ENCODE assay signal across 8 cellular contexts in the genomic region with DNA sequence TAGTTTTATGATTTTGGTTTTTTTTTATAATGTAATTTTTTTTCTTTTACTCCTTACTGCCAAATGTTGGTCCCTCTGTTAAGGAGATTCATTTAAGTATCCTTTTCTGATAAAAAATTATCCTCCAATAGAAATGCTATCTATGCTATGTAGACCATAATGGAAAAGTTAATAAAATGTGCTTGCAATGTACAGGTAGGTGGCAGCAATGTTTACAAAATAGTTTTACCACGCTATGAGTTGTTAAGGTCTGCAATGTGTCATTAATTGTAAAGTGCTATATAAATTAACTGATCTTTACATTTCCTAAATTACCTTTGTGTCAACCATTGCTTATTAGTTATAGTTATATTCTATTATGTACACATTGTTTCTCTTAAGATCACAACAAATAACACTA. TPM values are rescaled to one million over a fixed set of nuclear protein-coding genes. Genes with fewer than 3 reads are reported as not detected.
A peak's percentile ranks its signal among the peaks of the same experiment; 100 is the strongest.
DNase-seq lines count a peak whose midpoint lies in the region; ATAC-seq and TF ChIP-seq lines count a peak whose summit lies in the region.

No MANE protein-coding gene starts in this region.

- H3K9me2 ChIP-seq in SK-N-SH = no peaks in the 10 kb centered on the region

- H3K79me2 ChIP-seq in SK-N-SH (ENCODE audit: insufficient read depth) = peaks cover 11% of the 10 kb centered on the region

- H3K27ac ChIP-seq in SK-N-SH (ENCODE audit: low read depth in 2 of 2, low read length in 1 of 2) = no peak overlapping the region
- no peak overlapping the region for H3K27ac ChIP-seq in aorta (ENCODE audit: low read depth in 1 of 2, low read length in 2 of 2)
- no peak overlapping the region for H3K27ac ChIP-seq in stomach

- POLR2A ChIA-PET in SK-N-SH (lab: Yijun Ruan, JAX) = no interaction called here

- peaks cover 8% of the 10 kb centered on the region for H3F3A ChIP-seq in SK-N-SH (replicated peaks; ENCODE audit: insufficient read depth)

- no peaks in the 10 kb centered on the region for H3K9me3 Mint-ChIP-seq in chondrocyte (ENCODE audit: low read depth)

- H2AFZ ChIP-seq in SK-N-SH (ENCODE audit: low read depth) = no peak overlapping the region

- H3K9me3 ChIP-seq in SK-N-SH (no peaks in the 10 kb centered on the region), aorta (ENCODE audit: control insufficient read depth, low read length) (no peaks in the 10 kb centered on the region), stomach (no peaks in the 10 kb centered on the region)

- no peak overlapping the region for H3K4me3 Mint-ChIP-seq in chondrocyte (ENCODE audit: unreplicated experiment)

- CTCF ChIA-PET in SK-N-SH (lab: Yijun Ruan, JAX) = interaction anchor here (0.8 kb wide), 1 partner anchor 14 kb away, joined by 4 read pairs; no protein-coding TSS in a partner anchor

- WGBS in SK-N-SH (ENCODE audit: low lambda C conversion rate) = 5% methylated on average over 1 of the region's 1 CpG
- 5 to 33% methylated on average over 1 of the region's 1 CpG for WGBS in aorta, 2 donors
- WGBS in stomach, 5 donors = 5 to 13% (median 7%) methylated on average over 1 of the region's 1 CpG

- intact Hi-C loops in aorta (cut with DNase I) (loop anchor here in 1 of 2 donors (5.0 kb wide), 1 partner anchor 153 kb away; the partner anchor contains the start of gene UBA6), stomach (cut with DNase I; ENCODE audit: low total_unique reads) (no loop called here)

- H3K4me1 Mint-ChIP-seq in chondrocyte (ENCODE audit: low read depth) = peaks cover 9% of the 10 kb centered on the region

- H3K36me3 ChIP-seq in SK-N-SH (replicated peaks in 1 of 2; ENCODE audit: control insufficient read depth in 1 of 2, insufficient read depth in 2 of 2, low read length in 1 of 2) = no peaks in the 10 kb centered on the region
- no peaks in the 10 kb centered on the region for H3K36me3 ChIP-seq in aorta (ENCODE audit: control insufficient read depth in 1 of 2, insufficient read depth in 2 of 2, low read length in 1 of 2)
- no peaks in the 10 kb centered on the region for H3K36me3 ChIP-seq in stomach

- H3K4me3 ChIP-seq in SK-N-SH (ENCODE audit: low read depth in 2 of 2, low read length in 1 of 2) (no peak overlapping the region), aorta (ENCODE audit: low read length in 2 of 2) (no peak overlapping the region), stomach (no peak overlapping the region)

- no peak overlapping the region for H3K9ac ChIP-seq in SK-N-SH

- DNase-seq in SK-N-SH = peak; percentile 21
- DNase-seq in NCI-H1417 (lab: John Stamatoyannopoulos, UW) = peak in 2 of 3 experiments; percentile 37 to 45
- no peak for DNase-seq in chondrocyte (ENCODE audit: low spot score)
- DNase-seq in aorta = no peak
- DNase-seq in stomach = no peak

- TF ChIP-seq POLR2A in stomach (IDR thresholded peaks at IDR 0.05) = no peak

- TF ChIP-seq EP300 in SK-N-SH (IDR thresholded peaks at IDR 0.05; ENCODE audit: borderline replicate concordance in 1 of 2, low read depth in 1 of 2, low read length in 1 of 2) (no peak), stomach (IDR thresholded peaks at IDR 0.05) (no peak)

- ATAC-seq in SK-N-SH treated with all-trans-retinoic acid at 6 μM for 48 hours = no peak
- ATAC-seq in HG02571 (IDR thresholded peaks at IDR 0.05; ENCODE audit: unreplicated experiment) = peak; percentile 18
- ATAC-seq in HG03039 (IDR thresholded peaks at IDR 0.05; ENCODE audit: unreplicated experiment) = no peak
- ATAC-seq in aorta (ENCODE audit: low FRiP score) = no peak

- no peaks in the 10 kb centered on the region for H3K27me3 Mint-ChIP-seq in chondrocyte (ENCODE audit: low read depth)

- no peaks in the 10 kb centered on the region for H4K20me1 ChIP-seq in SK-N-SH (ENCODE audit: insufficient read depth)

- no peak overlapping the region for H3K27ac Mint-ChIP-seq in chondrocyte (ENCODE audit: unreplicated experiment)

- no peaks in the 10 kb centered on the region for H3K36me3 Mint-ChIP-seq in chondrocyte (ENCODE audit: low read depth)

- TF ChIP-seq CTCF in SK-N-SH (IDR thresholded peaks at IDR 0.05) (peak; percentile 58), chondrocyte (IDR thresholded peaks at IDR 0.05) (peak; percentile 74), stomach (IDR thresholded peaks at IDR 0.05) (peak in 1 of 7 experiments; percentile 17)

- H3K27me3 ChIP-seq in SK-N-SH (ENCODE audit: insufficient read depth) = no peaks in the 10 kb centered on the region
- no peaks in the 10 kb centered on the region for H3K27me3 ChIP-seq in aorta (ENCODE audit: control insufficient read depth in 1 of 2, insufficient read depth in 2 of 2, low read length in 1 of 2)
- no peaks in the 10 kb centered on the region for H3K27me3 ChIP-seq in stomach

- H3K4me2 ChIP-seq in SK-N-SH = no peak overlapping the region

- peak; percentile 75 for TF ChIP-seq RAD21 in SK-N-SH (IDR thresholded peaks at IDR 0.05; ENCODE audit: low read length)

- H3K4me1 ChIP-seq in SK-N-SH (ENCODE audit: control insufficient read depth in 1 of 2, insufficient read depth in 2 of 2, low read depth in 1 of 2, low read length in 1 of 2) (peaks cover 0 to 3% of the 10 kb centered on the region in 2 experiments; a peak in 1 of 4 replicates), aorta (ENCODE audit: control insufficient read depth in 1 of 2, insufficient read depth in 2 of 2, low read length in 2 of 2) (no peaks in the 10 kb centered on the region), stomach (peaks cover 0 to 23% (median 10%) of the 10 kb centered on the region in 4 donors)

TF ChIP-seq in SK-N-SH, 30 proteins besides CTCF, POLR2A, EP300 and RAD21:
- no peak for TF ChIP-seq RCOR1 (IDR thresholded peaks at IDR 0.05; ENCODE audit: low read length)
- TF ChIP-seq SMC3 (IDR thresholded peaks at IDR 0.05; ENCODE audit: low read depth, low read length) = peak; percentile 22; the same call in 1 of the 2 replicates

TF ChIP-seq in SK-N-SH treated with all-trans-retinoic acid at 6 μM for 48 hours, 23 proteins besides CTCF, POLR2A, EP300 and RAD21 (continues in another document):
- no peak for TF ChIP-seq PATZ1 (CRISPR knock-in tag; IDR thresholded peaks at IDR 0.05; ENCODE audit: borderline replicate concordance)
- TF ChIP-seq ISL1 (CRISPR knock-in tag; IDR thresholded peaks at IDR 0.05) = no peak
- no peak for TF ChIP-seq ARNTL (CRISPR knock-in tag; IDR thresholded peaks at IDR 0.05; ENCODE audit: borderline replicate concordance, low read depth)
- no peak for TF ChIP-seq ZC3H10 (CRISPR knock-in tag; IDR thresholded peaks at IDR 0.05)
- TF ChIP-seq GLIS3 (CRISPR knock-in tag; IDR thresholded peaks at IDR 0.05) = no peak
- no peak for TF ChIP-seq ZNF70 (CRISPR knock-in tag; IDR thresholded peaks at IDR 0.05)
- no peak for TF ChIP-seq CSRNP3 (CRISPR knock-in tag; IDR thresholded peaks at IDR 0.05)

RNA-seq across cellular contexts. Expression of gene CENPC, which starts 3.8 kb away (rescaled TPM):
- polyA plus RNA-seq in SK-N-SH (2012; rRNA removed) = 2.2 and 2.8 TPM in 2 replicates
- 2.8 and 4.1 TPM in 2 replicates for polyA plus RNA-seq in SK-N-SH (2012; cell fraction: cytosol; rRNA removed)
- 3.4 and 6.6 TPM in 2 replicates for polyA plus RNA-seq in SK-N-SH (2012; cell fraction: nucleus; rRNA removed)
- total RNA-seq in chondrocyte = 9.7 to 16.3 TPM (median 11.0 TPM) in 3 replicates
- 10 to 100 TPM; 21.7 to 41.6 TPM for total RNA-seq in aorta
- 10 to 100 TPM in 1 of 2 donors, 1 to 10 TPM in 1; 3.0 to 10.3 TPM for polyA plus RNA-seq in aorta
- total RNA-seq in stomach = 100 to 1,000 TPM in 1 of 5 donors, 10 to 100 TPM in 4; 30.3 to 159 (median 40.3) TPM
- polyA plus RNA-seq in stomach = 1 to 10 TPM; 2.7 to 5.8 (median 5.2) TPM

RNA-seq across cellular contexts. Expression of gene STAP1, which starts 9.4 kb away (rescaled TPM):
- not detected in 2 replicates for polyA plus RNA-seq in SK-N-SH (2012; rRNA removed)
- not detected in 2 replicates for polyA plus RNA-seq in SK-N-SH (2012; cell fraction: cytosol; rRNA removed)
- polyA plus RNA-seq in SK-N-SH (2012; cell fraction: nucleus; rRNA removed) = not detected in 2 replicates
- total RNA-seq in chondrocyte = not detected in 3 replicates
- under 1 TPM; 0.33 to 0.88 TPM for total RNA-seq in aorta
- not detected for polyA plus RNA-seq in aorta
- under 1 TPM in 2 of 5 donors, not detected in 3; 0.37 to 0.43 TPM for total RNA-seq in stomach
- 1 to 10 TPM; 1.1 to 1.3 (median 1.2) TPM for polyA plus RNA-seq in stomach

Comparison
In these comparisons a context has a peak if more than half of its experiments do, and no peak if none do; other contexts are left out.
1. DNase-seq: peak in SK-N-SH (single experiment) and NCI-H1417 (2 of 3); none in chondrocyte (single experiment), aorta (0 of 2) and stomach (single experiment).